In genomic region chr4:183261953-183262775, GRCh38 we compare ENCODE assay signal across 9 cellular contexts. TPM values are rescaled to one million over a fixed set of nuclear protein-coding genes. Genes with fewer than 3 reads are reported as not detected.
DNase-seq lines count a peak whose midpoint lies in the region; ATAC-seq and TF ChIP-seq lines count a peak whose summit lies in the region.
"Had no signal": no experiment of that assay in that cellular context is flagged by ENCODE, and none has a peak within 500 bp of the region (broad histone marks: within the 10 kb centered on the region; RNA-seq: fewer than 3 reads in every experiment).

No MANE protein-coding gene starts in this region.

- H3K36me3 ChIP-seq in testis (ENCODE audit: low read depth, missing control alignments): no peaks in the 10 kb centered on the region

- intact Hi-C loops in testis (cut with DNase I; ENCODE audit: low total_unique reads): no loop called here

- TF ChIP-seq CTCF in foreskin keratinocyte (conservative IDR thresholded peaks at IDR 0.05) (peak; percentile 89), omental fat pad (IDR thresholded peaks at IDR 0.05) (peak in 2 of 3 donors; percentile 40 to 62), testis (IDR thresholded peaks at IDR 0.05) (peak; percentile 64 to 89 (median 86))

- DNase-seq in ELF-1 (ENCODE audit: low read depth, low spot score) (peak; percentile 78), SIG-M5 (lab: John Stamatoyannopoulos, UW) (peak; percentile 0), foreskin keratinocyte (peak; percentile 24 to 52), omental fat pad (ENCODE audit: low spot score) (peak; percentile 84), testis (peak; percentile 91)
- peak; percentile 55 for DNase-seq in Jurkat, Clone E6-1 (ENCODE audit: low read depth, low spot score)
- peak; percentile 87 for DNase-seq in activated effector memory CD4-positive, alpha-beta T cell treated with anti-CD3 and anti-CD28 coated beads, Interleukin-2, amount 50 U/mL, for 16 hours

- no peaks in the 10 kb centered on the region for H3K9me3 ChIP-seq in testis

- no peak for TF ChIP-seq POLR2A in testis (IDR thresholded peaks at IDR 0.05)

- H3K4me3 ChIP-seq in Jurkat, Clone E6-1 (ENCODE audit: low read length): no peak overlapping the region
- no peak overlapping the region for H3K4me3 ChIP-seq in testis

- H3K27me3 ChIP-seq in foreskin keratinocyte: no peaks in the 10 kb centered on the region
- no peaks in the 10 kb centered on the region for H3K27me3 ChIP-seq in testis

- H3K4me1 ChIP-seq in foreskin keratinocyte: no peaks in the 10 kb centered on the region
- no peaks in the 10 kb centered on the region for H3K4me1 ChIP-seq in testis

- ATAC-seq in GM21717 (IDR thresholded peaks at IDR 0.05; ENCODE audit: unreplicated experiment) (peak; percentile 93), foreskin keratinocyte (peak; percentile 95), omental fat pad (ENCODE audit: low FRiP score) (peak; percentile 91)

- H3K27ac ChIP-seq in foreskin keratinocyte: no peak overlapping the region
- H3K27ac ChIP-seq in testis: peak overlapping the region; percentile 24 to 40

- WGBS in testis, 2 donors: 15 to 37% methylated on average over 7 of the region's 7 CpGs

RNA-seq across cellular contexts. Expression of gene CLDN22, which starts 57.9 kb away (rescaled TPM):
- not detected for polyA plus RNA-seq in Jurkat, Clone E6-1 (2012; ENCODE audit: insufficient read depth, insufficient read length)
- total RNA-seq in foreskin keratinocyte: not detected in 2 replicates
- not detected in 2 replicates for polyA plus RNA-seq in foreskin keratinocyte
- total RNA-seq in omental fat pad: not detected
- not detected for total RNA-seq in testis
- polyA plus RNA-seq in testis (ENCODE audit: insufficient read depth, low read depth, low replicate concordance): not detected
- total RNA-seq: subcutaneous adipose tissue had no signal

Comparison
In these comparisons a context has a peak if more than half of its experiments do, and no peak if none do; other contexts are left out.
1. DNase-seq: peak in every context shown above with its lines; median percentile 91 in testis; 87 in activated effector memory CD4-positive, alpha-beta T cell treated with anti-CD3 and anti-CD28 coated beads, Interleukin-2, amount 50 U/mL, for 16 hours; 84 in omental fat pad; 78 in ELF-1; 55 in Jurkat, Clone E6-1; 38 in foreskin keratinocyte; 0 in SIG-M5.